21 cellular contexts compared by ENCODE assay signal in genomic region chr15:75687486-75688277, GRCh38. TPM values are rescaled to one million over a fixed set of nuclear protein-coding genes. Genes with fewer than 3 reads are reported as not detected.
DNase-seq lines count a peak whose midpoint lies in the region; FAIRE-seq and TF ChIP-seq lines count a peak whose summit lies in the region.
"Had no signal": no experiment of that assay in that cellular context is flagged by ENCODE, and none has a peak within 500 bp of the region (broad histone marks: within the 10 kb centered on the region; RNA-seq: fewer than 3 reads in every experiment).

No MANE protein-coding gene starts in this region.

- no peaks in the 10 kb centered on the region for H3K9me3 Mint-ChIP-seq in neural crest cell
- H3K9me3 Mint-ChIP-seq: CD4-positive, CD25-positive, alpha-beta regulatory T cell had no signal

- H3K27ac ChIP-seq in HEK293 (ENCODE audit: extremely low read depth, low read depth, low read length) (no peak overlapping the region), H1 (ENCODE audit: low read depth, low read length) (no peak overlapping the region), stomach smooth muscle (ENCODE audit: low read length) (peak overlapping the region; percentile 18), coronary artery (peak overlapping the region in 1 of 2 donors; percentile 74)
- H3K27ac ChIP-seq: BLaER1, PC-9, SJSA1 had no signal

- no peak overlapping the region for H3K4me3 Mint-ChIP-seq in neural crest cell
- H3K4me3 Mint-ChIP-seq: CD4-positive, CD25-positive, alpha-beta regulatory T cell had no signal

- H2BK20ac ChIP-seq in H1 (ENCODE audit: low read length), result no peak overlapping the region

- H3K4me3 ChIP-seq in HEK293 (ENCODE audit: low read depth, low read length) (no peak overlapping the region), H1 (ENCODE audit: extremely low read depth in 1 of 4, insufficient read depth in 2 of 4, low read depth in 3 of 4, low read length in 4 of 4) (no peak overlapping the region), stomach smooth muscle (ENCODE audit: low read length in 2 of 2) (no peak overlapping the region), coronary artery (no peak overlapping the region)
- H3K4me3 ChIP-seq: BLaER1, MG63, PC-9, SJSA1 had no signal

- no peak overlapping the region for H2BK120ac ChIP-seq in H1 (replicated peaks; ENCODE audit: low read depth, low read length)

- no peak overlapping the region for H3K4me2 ChIP-seq in H1 (ENCODE audit: insufficient read depth in 1 of 2, low read depth in 2 of 2, low read length in 2 of 2)
- H3K4me2 ChIP-seq: BLaER1, PC-9 had no signal

- no peak overlapping the region for H3K56ac ChIP-seq in H1 (replicated peaks; ENCODE audit: insufficient read length, low read depth, low read length)

- H2AK5ac ChIP-seq in H1 (ENCODE audit: low read depth, low read length), result no peak overlapping the region; the same call in 1 of the 2 replicates

- no peak overlapping the region for H2AFZ ChIP-seq in H1 (ENCODE audit: low read length)
- H2AFZ ChIP-seq: PC-9 had no signal

- TF ChIP-seq EP300 in H1 (IDR thresholded peaks at IDR 0.05; ENCODE audit: borderline replicate concordance in 1 of 2, low read depth in 2 of 2, low read length in 2 of 2), result no peak

- peak overlapping the region; percentile 67 for H3K27ac Mint-ChIP-seq in neural crest cell (ENCODE audit: unreplicated experiment)

- no peak overlapping the region for H4K8ac ChIP-seq in H1 (ENCODE audit: extremely low read depth, insufficient read depth, low read length)

- H4K5ac ChIP-seq in H1 (ENCODE audit: insufficient read length, low read depth, low read length), result no peak overlapping the region

- no peak overlapping the region for H3K18ac ChIP-seq in H1 (ENCODE audit: extremely low read depth, low read length)

- TF ChIP-seq CTCF in HEK293 (tag by site-specific recombination; IDR thresholded peaks at IDR 0.05) (no peak), H1 (IDR thresholded peaks at IDR 0.05; ENCODE audit: control extremely low read depth in 1 of 3, insufficient read depth in 1 of 3, low read depth in 1 of 3, low read length in 3 of 3) (no peak), neural crest cell (conservative IDR thresholded peaks at IDR 0.05) (no peak), coronary artery (IDR thresholded peaks at IDR 0.05) (no peak)

- POLR2A ChIA-PET in HEK293 (lab: Yijun Ruan, JAX), result interaction anchor here (1.9 kb wide), 1 partner anchor 234 kb away, joined by 6 read pairs; no protein-coding TSS in a partner anchor
- POLR2A ChIA-PET in H1 (lab: Charles Lee; ENCODE audit: partially characterized antibody), result no interaction called here

- no peaks in the 10 kb centered on the region for H4K20me1 ChIP-seq in H1 (replicated peaks in 1 of 2; ENCODE audit: control insufficient read depth in 1 of 2, insufficient read depth in 2 of 2, low read length in 2 of 2)
- H4K20me1 ChIP-seq: BLaER1 had no signal

- H2BK15ac ChIP-seq in H1 (ENCODE audit: low read length), result no peak overlapping the region

- H2BK5ac ChIP-seq in H1 (ENCODE audit: low read depth, low read length), result no peak overlapping the region

- H3K9me3 ChIP-seq in HEK293 (ENCODE audit: control insufficient read depth, insufficient read depth, low read depth, low read length) (no peaks in the 10 kb centered on the region), H1 (ENCODE audit: insufficient read depth in 2 of 2, low read depth in 1 of 2, low read length in 1 of 2) (no peaks in the 10 kb centered on the region), stomach smooth muscle (ENCODE audit: control insufficient read depth in 2 of 2, low read length in 2 of 2) (no peaks in the 10 kb centered on the region)
- H3K9me3 ChIP-seq: BLaER1, MG63, SJSA1 had no signal

- CTCF ChIA-PET in HEK293 (lab: Yijun Ruan, JAX), result interaction anchor here (0.6 to 4.5 kb wide), 5 partner anchors 34 to 1053 kb away, joined by 3 to 20 read pairs (median 3); no protein-coding TSS in a partner anchor
- CTCF ChIA-PET in H1 (lab: Charles Lee; ENCODE audit: partially characterized antibody), result interaction anchor here (1.9 to 4.8 kb wide), 4 partner anchors 12 to 114 kb away, joined by 4 to 37 read pairs (median 28); no protein-coding TSS in a partner anchor

- no peaks in the 10 kb centered on the region for H3K79me2 ChIP-seq in H1 (ENCODE audit: control insufficient read depth in 1 of 2, insufficient read depth in 2 of 2, low read length in 2 of 2)

- no peaks in the 10 kb centered on the region for H3K27me3 Mint-ChIP-seq in neural crest cell (ENCODE audit: low read depth)

- H3K4ac ChIP-seq in H1 (replicated peaks; ENCODE audit: insufficient read length, low read depth, low read length), result no peak overlapping the region

- 96% methylated on average over 44 of the region's 44 CpGs; no CpG with 5 or more reads in 1 of the 2 experiments for WGBS in H1 (ENCODE audit: extremely low coverage in 1 of 2, insufficient coverage in 1 of 2, insufficient read length in 1 of 2, insufficient replicate concordance in 2 of 2, low coverage in 1 of 2, low lambda C conversion rate in 2 of 2, missing lambda C conversion rate in 1 of 2), 2 experiments

- H3K4me1 Mint-ChIP-seq in neural crest cell, result peaks cover 9% of the 10 kb centered on the region

- H3K4me1 ChIP-seq in HEK293 (ENCODE audit: control insufficient read depth, insufficient read depth, low read length) (no peaks in the 10 kb centered on the region), H1 (replicated peaks in 1 of 4; ENCODE audit: control insufficient read depth in 3 of 4, insufficient read depth in 4 of 4, low read length in 3 of 4) (peaks cover 0 to 10% (median 1%) of the 10 kb centered on the region in 4 experiments; a peak in 3 of 7 replicates), stomach smooth muscle (ENCODE audit: control insufficient read depth, insufficient read depth, low read length) (peaks cover 18% of the 10 kb centered on the region)

- peaks cover 4% of the 10 kb centered on the region for H3K36me3 Mint-ChIP-seq in neural crest cell (ENCODE audit: low read depth)

- 0 out of 2 replicates have a peak overlapping the region, but pooled peaks have one; percentile 27 for H2BK12ac ChIP-seq in H1 (ENCODE audit: low read depth, low read length)

- H3K27me3 ChIP-seq in H1 (replicated peaks in 1 of 4; ENCODE audit: control insufficient read depth in 3 of 4, extremely low read depth in 1 of 4, insufficient read depth in 3 of 4, low read length in 3 of 4), result no peaks in the 10 kb centered on the region
- H3K27me3 ChIP-seq in stomach smooth muscle (ENCODE audit: control insufficient read depth in 1 of 2, insufficient read depth in 2 of 2, low read length in 2 of 2), result no peaks in the 10 kb centered on the region
- H3K27me3 ChIP-seq: BLaER1, MG63, SJSA1 had no signal

- H3K9ac ChIP-seq in H1 (replicated peaks in 1 of 4; ENCODE audit: extremely low read depth in 1 of 4, low read depth in 3 of 4, low read length in 3 of 4) (no peak overlapping the region), stomach smooth muscle (ENCODE audit: low read length in 2 of 2) (no peak overlapping the region)
- H3K9ac ChIP-seq: BLaER1 had no signal

- no peak overlapping the region for H3K14ac ChIP-seq in H1 (ENCODE audit: insufficient read length)

- H3K23me2 ChIP-seq in H1 (ENCODE audit: low read depth, low read length), result no peaks in the 10 kb centered on the region

- no peak overlapping the region for H4K91ac ChIP-seq in H1 (replicated peaks; ENCODE audit: insufficient read length, low read length)

- DNase-seq in H1 (ENCODE audit: low read depth in 1 of 2, low spot score in 2 of 2) (no peak), neural crest cell (ENCODE audit: low read depth, low spot score) (no peak), coronary artery (ENCODE audit: low spot score) (no peak), NCI-H1930 (lab: John Stamatoyannopoulos, UW) (no peak), UCSD-AML1 (lab: John Stamatoyannopoulos, UW; ENCODE audit: unreplicated experiment) (no peak)
- DNase-seq: CD4-positive, CD25-positive, alpha-beta regulatory T cell; GOT3; HCEC 1CT; KG1; MG63; NCI-H1105 treated with DMSO at 0.1 percent for 48 hours; NCI-H2029 treated with DMSO at 0.1 percent for 48 hours; NCI-H2227 treated with DMSO at 0.1 percent for 48 hours; NCI-H526 treated with DMSO at 0.1 percent for 48 hours; PC-9; Right ventricle myocardium superior had no signal

- no peak for TF ChIP-seq RAD21 in H1 (IDR thresholded peaks at IDR 0.05 in 1 of 2, conservative IDR thresholded peaks at IDR 0.05 in 1 of 2; ENCODE audit: low read depth in 2 of 2, low read length in 2 of 2)

- no peaks in the 10 kb centered on the region for H3K79me1 ChIP-seq in H1 (ENCODE audit: low read depth, low read length)

- no peak for TF ChIP-seq POLR2A in H1 (IDR thresholded peaks at IDR 0.05; ENCODE audit: control extremely low read depth in 1 of 2, low read depth in 2 of 2, low read length in 2 of 2)

- no peak for FAIRE-seq in H1 (lab: Jason Lieb, UNC)
- FAIRE-seq: D721Med had no signal

- no peak overlapping the region for H3K23ac ChIP-seq in H1 (ENCODE audit: insufficient read length)

- H3K36me3 ChIP-seq in HEK293 (ENCODE audit: control insufficient read depth in 2 of 2, insufficient read depth in 1 of 2, low read length in 2 of 2), result peaks cover 0 to 5% of the 10 kb centered on the region in 2 experiments; a peak in 1 of 3 replicates
- H3K36me3 ChIP-seq in H1 (ENCODE audit: control insufficient read depth in 2 of 4, insufficient read depth in 4 of 4, low read length in 3 of 4), result no peaks in the 10 kb centered on the region
- H3K36me3 ChIP-seq in stomach smooth muscle (ENCODE audit: control insufficient read depth in 2 of 2, insufficient read depth in 2 of 2, low read length in 2 of 2), result peaks cover 29 to 50% of the 10 kb centered on the region in 2 donors
- H3K36me3 ChIP-seq: BLaER1, SJSA1 had no signal

RNA-seq across cellular contexts. Expression of gene CSPG4, which starts 25.0 kb away (rescaled TPM):
- 3.0 and 3.2 TPM in 2 replicates for total RNA-seq in H1 (2021; fragmentation: NEBNext Ultra II Directional; extraction: Animal tissue kit (Norgen Biotek cat#: 25700))
- polyA plus RNA-seq in H1 (2011; rRNA removed), result 1.4 and 1.9 TPM in 2 replicates
- polyA plus RNA-seq in H1 (2011; cell fraction: cytosol; rRNA removed), result 1.0 TPM
- polyA plus RNA-seq in H1 (2011; cell fraction: nucleus; rRNA removed), result 4.7 TPM
- polyA plus RNA-seq in H1 (2012, experiment 1 of 2), result 1.5 to 3.6 TPM (median 2.6 TPM) in 4 replicates
- polyA plus RNA-seq in H1 (2012, experiment 2 of 2), result 1.6 TPM
- polyA plus RNA-seq in H1 (2013, experiment 1 of 2), result 3.1 TPM
- 2.0 TPM for polyA plus RNA-seq in H1 (2013, experiment 2 of 2)
- 2.5 and 3.3 TPM in 2 replicates for polyA minus RNA-seq in H1 (2011; rRNA and poly(A)+ RNA removed)
- polyA minus RNA-seq in H1 (2011; cell fraction: cytosol; rRNA and poly(A)+ RNA removed), result 2.3 TPM
- 3.6 TPM for polyA minus RNA-seq in H1 (2011; cell fraction: nucleus; rRNA and poly(A)+ RNA removed)
- total RNA-seq in neural crest cell, result 5.3 and 5.4 TPM in 2 replicates
- total RNA-seq: CD4-positive, CD25-positive, alpha-beta regulatory T cell had no signal
- polyA plus RNA-seq: CD4-positive, CD25-positive, alpha-beta regulatory T cell had no signal

RNA-seq across cellular contexts. Expression of gene SNX33, which starts 40.0 kb away (rescaled TPM):
- 22.9 and 24.8 TPM in 2 replicates for total RNA-seq in H1 (2021; fragmentation: NEBNext Ultra II Directional; extraction: Animal tissue kit (Norgen Biotek cat#: 25700))
- 14.3 and 15.7 TPM in 2 replicates for polyA plus RNA-seq in H1 (2011; rRNA removed)
- 11.5 TPM for polyA plus RNA-seq in H1 (2011; cell fraction: cytosol; rRNA removed)
- 25.7 TPM for polyA plus RNA-seq in H1 (2011; cell fraction: nucleus; rRNA removed)
- 17.5 to 20.7 TPM (median 18.6 TPM) in 4 replicates for polyA plus RNA-seq in H1 (2012, experiment 1 of 2)
- polyA plus RNA-seq in H1 (2012, experiment 2 of 2), result 13.9 TPM
- 10.5 TPM for polyA plus RNA-seq in H1 (2013, experiment 1 of 2)
- polyA plus RNA-seq in H1 (2013, experiment 2 of 2), result 11.4 TPM
- polyA minus RNA-seq in H1 (2011; rRNA and poly(A)+ RNA removed), result 21.0 and 25.5 TPM in 2 replicates
- polyA minus RNA-seq in H1 (2011; cell fraction: cytosol; rRNA and poly(A)+ RNA removed), result 17.4 TPM
- 21.6 TPM for polyA minus RNA-seq in H1 (2011; cell fraction: nucleus; rRNA and poly(A)+ RNA removed)
- 22.2 and 23.4 TPM in 2 replicates for total RNA-seq in neural crest cell

RNA-seq across cellular contexts. Expression of gene IMP3, which starts 47.7 kb away (rescaled TPM):
- total RNA-seq in H1 (2021; fragmentation: NEBNext Ultra II Directional; extraction: Animal tissue kit (Norgen Biotek cat#: 25700)), result 114 and 122 TPM in 2 replicates
- polyA plus RNA-seq in H1 (2011; rRNA removed), result 273 and 278 TPM in 2 replicates
- polyA plus RNA-seq in H1 (2011; cell fraction: cytosol; rRNA removed), result 193 TPM
- polyA plus RNA-seq in H1 (2011; cell fraction: nucleus; rRNA removed), result 91.6 TPM
- polyA plus RNA-seq in H1 (2012, experiment 1 of 2), result 105 to 122 TPM (median 110 TPM) in 4 replicates
- 139 TPM for polyA plus RNA-seq in H1 (2012, experiment 2 of 2)
- 117 TPM for polyA plus RNA-seq in H1 (2013, experiment 1 of 2)
- 117 TPM for polyA plus RNA-seq in H1 (2013, experiment 2 of 2)
- 22.0 and 25.5 TPM in 2 replicates for polyA minus RNA-seq in H1 (2011; rRNA and poly(A)+ RNA removed)
- 48.7 TPM for polyA minus RNA-seq in H1 (2011; cell fraction: cytosol; rRNA and poly(A)+ RNA removed)
- 73.3 TPM for polyA minus RNA-seq in H1 (2011; cell fraction: nucleus; rRNA and poly(A)+ RNA removed)
- 79.4 and 84.3 TPM in 2 replicates for total RNA-seq in neural crest cell
